Comparison of ENCODE assay signal across 16 cellular contexts in the genomic region with DNA sequence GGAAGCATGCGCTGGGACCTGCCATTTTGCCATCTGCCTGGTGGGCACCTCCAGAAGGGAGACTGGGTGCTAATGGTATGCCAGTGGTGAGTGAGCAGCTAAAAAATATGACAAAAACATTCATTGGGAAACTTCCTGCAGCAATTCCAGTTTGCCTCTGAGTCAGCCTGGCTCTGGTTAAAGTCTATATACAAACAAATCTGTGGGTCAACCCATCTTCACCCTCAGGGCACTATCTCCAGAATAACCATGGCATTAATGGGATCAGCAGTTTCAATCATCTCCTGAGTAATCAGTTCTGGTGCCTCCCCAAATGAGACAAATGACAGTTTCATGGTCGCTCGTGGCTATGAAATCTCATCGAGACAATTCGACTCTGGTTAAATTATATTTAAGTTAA. TPM values are rescaled to one million over a fixed set of nuclear protein-coding genes. Genes with fewer than 3 reads are reported as not detected.
DNase-seq lines count a peak whose midpoint lies in the region; ATAC-seq and TF ChIP-seq lines count a peak whose summit lies in the region.
"Had no signal": no experiment of that assay in that cellular context is flagged by ENCODE, and none has a peak within 500 bp of the region (broad histone marks: within the 10 kb centered on the region; RNA-seq: fewer than 3 reads in every experiment).

No MANE protein-coding gene starts in this region.

- H3K27ac Mint-ChIP-seq in osteocyte (ENCODE audit: unreplicated experiment): peak overlapping the region; percentile 31

- no peaks in the 10 kb centered on the region for H3K36me3 Mint-ChIP-seq in osteocyte (ENCODE audit: unreplicated experiment)
- H3K36me3 Mint-ChIP-seq: natural killer cell had no signal

- H4K20me1 ChIP-seq in fibroblast of lung (ENCODE audit: control insufficient read depth, extremely low read depth, insufficient read depth, low read length): no peaks in the 10 kb centered on the region

- H3K27me3 ChIP-seq in RWPE2 (ENCODE audit: insufficient read depth, poor library complexity, severe bottlenecking) (no peaks in the 10 kb centered on the region), fibroblast of lung (ENCODE audit: control insufficient read depth, insufficient read depth, low read length) (no peaks in the 10 kb centered on the region)
- H3K27me3 ChIP-seq: esophagus muscularis mucosa, suprapubic skin had no signal

- peak overlapping the region; percentile 34 for H2AFZ ChIP-seq in fibroblast of lung (ENCODE audit: low read length)

- no peak for TF ChIP-seq CTCF in RWPE2 (IDR thresholded peaks at IDR 0.05; ENCODE audit: poor library complexity, severe bottlenecking)
- no peak for TF ChIP-seq CTCF in fibroblast of lung (conservative IDR thresholded peaks at IDR 0.05 in 1 of 2, IDR thresholded peaks at IDR 0.05 in 1 of 2; ENCODE audit: low read depth in 1 of 2, low read length in 2 of 2)
- no peak for TF ChIP-seq CTCF in osteocyte (IDR thresholded peaks at IDR 0.05)

- H3K9me3 ChIP-seq in RWPE2 (ENCODE audit: severe bottlenecking) (no peaks in the 10 kb centered on the region), fibroblast of lung (ENCODE audit: control insufficient read depth, insufficient read depth, low read depth, low read length) (no peaks in the 10 kb centered on the region)
- H3K9me3 ChIP-seq: esophagus muscularis mucosa, suprapubic skin had no signal

- H3K27me3 Mint-ChIP-seq in osteocyte (ENCODE audit: unreplicated experiment): no peaks in the 10 kb centered on the region

- ATAC-seq in RWPE2 (ENCODE audit: low read depth) (peak; percentile 96), HG02970 (IDR thresholded peaks at IDR 0.05; ENCODE audit: low FRiP score, unreplicated experiment) (no peak)
- ATAC-seq: K562, natural killer cell had no signal

- H3K79me2 ChIP-seq in fibroblast of lung (ENCODE audit: control insufficient read depth, insufficient read depth, low read length): no peaks in the 10 kb centered on the region

- H3K9ac ChIP-seq in fibroblast of lung (ENCODE audit: insufficient read depth, low read length): no peak overlapping the region

- peaks cover 31% of the 10 kb centered on the region for H3K4me1 Mint-ChIP-seq in osteocyte (ENCODE audit: unreplicated experiment)

- H3K4me3 Mint-ChIP-seq in osteocyte (ENCODE audit: unreplicated experiment): no peak overlapping the region
- H3K4me3 Mint-ChIP-seq: natural killer cell had no signal

- no peak overlapping the region for H3K4me3 ChIP-seq in RWPE2 (ENCODE audit: severe bottlenecking)
- H3K4me3 ChIP-seq in fibroblast of lung (replicated peaks in 1 of 4; ENCODE audit: control extremely low read depth in 1 of 4, insufficient read depth in 1 of 4, low read depth in 3 of 4, low read length in 4 of 4): no peak overlapping the region
- H3K4me3 ChIP-seq: esophagus muscularis mucosa, K562, suprapubic skin had no signal

- H3K4me1 ChIP-seq in RWPE2 (ENCODE audit: insufficient read depth, poor library complexity, severe bottlenecking): peaks cover 22% of the 10 kb centered on the region
- peaks cover 3% of the 10 kb centered on the region for H3K4me1 ChIP-seq in fibroblast of lung (ENCODE audit: control insufficient read depth, extremely low read depth, insufficient read depth, low read length)
- H3K4me1 ChIP-seq: esophagus muscularis mucosa had no signal

- DNase-seq in GM03348 (ENCODE audit: low spot score) (peak; percentile 56), RWPE2 (ENCODE audit: low spot score) (peak; percentile 66), fibroblast of lung (ENCODE audit: low read depth in 2 of 2) (no peak), osteocyte (ENCODE audit: extremely low spot score, unreplicated experiment) (no peak), germinal center (ENCODE audit: low spot score) (no peak), occipital lobe (lab: John Stamatoyannopoulos, UW) (no peak)
- DNase-seq in activated CD4-positive, CD25-positive, alpha-beta regulatory T cell treated with anti-CD3 and anti-CD28 coated beads, Interleukin-2, amount 50 U/mL, for 72 hours: no peak
- DNase-seq: activated naive CD4-positive, alpha-beta T cell treated with anti-CD3 and anti-CD28 coated beads, Interleukin-2, amount 50 U/mL, for 16 hours; cerebellar nuclear complex; natural killer cell; NCI-H1694 treated with DMSO at 0.1 percent for 48 hours; NCI-H774 had no signal

- no peak overlapping the region for H3K4me2 ChIP-seq in fibroblast of lung (ENCODE audit: extremely low read depth, insufficient read depth, low read length)

- H3K27ac ChIP-seq in RWPE2 (ENCODE audit: poor library complexity, severe bottlenecking) (peak overlapping the region; percentile 74), fibroblast of lung (ENCODE audit: insufficient read depth, low read length) (no peak overlapping the region)
- H3K27ac ChIP-seq: esophagus muscularis mucosa, suprapubic skin had no signal

- H3K9me3 Mint-ChIP-seq in osteocyte (ENCODE audit: unreplicated experiment): no peaks in the 10 kb centered on the region
- H3K9me3 Mint-ChIP-seq: natural killer cell had no signal

- H3K36me3 ChIP-seq in RWPE2 (ENCODE audit: low read depth) (no peaks in the 10 kb centered on the region), fibroblast of lung (ENCODE audit: control insufficient read depth, insufficient read depth, low read length) (no peaks in the 10 kb centered on the region)
- H3K36me3 ChIP-seq: esophagus muscularis mucosa, suprapubic skin had no signal

RNA-seq across cellular contexts. Expression of a gene that starts 21.5 kb away (rescaled TPM):
- total RNA-seq in fibroblast of lung: 0.51 and 1.2 TPM in 2 replicates
- 0.47 and 0.86 TPM in 2 replicates for polyA plus RNA-seq in fibroblast of lung
- 0.25 and 0.33 TPM in 2 replicates for polyA plus RNA-seq in fibroblast of lung (2012)
- polyA minus RNA-seq in fibroblast of lung (ENCODE audit: low replicate concordance): 0.74 TPM in 1 of 2 replicates, not detected in the other
- 0.52 and 1.3 TPM in 2 replicates for total RNA-seq in osteocyte
- total RNA-seq in occipital lobe: 54.6 TPM

Comparison
In these comparisons a context has a peak if more than half of its experiments do, and no peak if none do; other contexts are left out.
1. DNase-seq: peak in GM03348 (single experiment) and RWPE2 (single experiment); none in fibroblast of lung (0 of 2), osteocyte (single experiment), germinal center (single experiment), activated CD4-positive, CD25-positive, alpha-beta regulatory T cell treated with anti-CD3 and anti-CD28 coated beads, Interleukin-2, amount 50 U/mL, for 72 hours (single experiment) and occipital lobe (single experiment).
2. RNA of a gene that starts 21.5 kb away (total RNA-seq): 54.6 TPM in occipital lobe (single experiment); 0.52 to 1.3 TPM in osteocyte and 0.51 to 1.2 TPM in fibroblast of lung; every median in the first group is over 10 times any median in the second.